ENCODE assay signal across 8 cellular contexts in genomic region chr3:72860846-72861245, GRCh38.
"Had no signal": no experiment of that assay in that cellular context is flagged by ENCODE, and none has a peak within 500 bp of the region (broad histone marks: within the 10 kb centered on the region; RNA-seq: fewer than 3 reads in every experiment).

No MANE protein-coding gene starts in this region.

- H3K4me3 ChIP-seq: GM23248, GM23338, HAP-1 had no signal

- H3K36me3 ChIP-seq: HAP-1 had no signal

- H3K9me3 ChIP-seq: HAP-1 had no signal

- DNase-seq: GM23248, GOT3, H7, H9, HCEC 1CT had no signal

- H3K4me1 ChIP-seq: HAP-1 had no signal

- H3K27ac ChIP-seq: GM23248 had no signal

- H3K4me1 Mint-ChIP-seq: GM23338, H9 had no signal

- H3K9me3 Mint-ChIP-seq: GM23338, H9 had no signal

- H3K4me3 Mint-ChIP-seq: GM23338, H9 had no signal

- H3K27ac Mint-ChIP-seq: GM23338, H9 had no signal

- ATAC-seq: GM23338, HCT116 had no signal
